17 cellular contexts compared by ENCODE assay signal in genomic region chr1:111602302-111602701, GRCh38. TPM values are rescaled to one million over a fixed set of nuclear protein-coding genes. Genes with fewer than 3 reads are reported as not detected.
DNase-seq lines count a peak whose midpoint lies in the region; ATAC-seq lines count a peak whose summit lies in the region.
"Had no signal": no experiment of that assay in that cellular context is flagged by ENCODE, and none has a peak within 500 bp of the region (broad histone marks: within the 10 kb centered on the region; RNA-seq: fewer than 3 reads in every experiment).

No MANE protein-coding gene starts in this region.

- intact Hi-C loops in right cardiac atrium (cut with DNase I): no loop called here
- intact Hi-C loops in cardiac septum (cut with DNase I): no loop called here

- H3K9me3 ChIP-seq in right cardiac atrium (ENCODE audit: control insufficient read depth, low read length): no peaks in the 10 kb centered on the region
- H3K9me3 ChIP-seq: adrenal gland, left ventricle myocardium inferior had no signal

- peak overlapping the region; percentile 90 for H3K27ac Mint-ChIP-seq in activated T-cell treated with anti-CD3 and anti-CD28 coated beads, Interleukin-2, amount 50 U/mL, for 72 hours
- peak overlapping the region; percentile 98 for H3K27ac Mint-ChIP-seq in activated T-helper 17 cell treated with anti-CD3 and anti-CD28 coated beads, Interleukin-2, amount 50 U/mL, for 72 hours
- peak overlapping the region; percentile 96 for H3K27ac Mint-ChIP-seq in stimulated activated effector memory CD8-positive, alpha-beta T cell treated with anti-CD3 and anti-CD28 coated beads, Interleukin-12 subunit alpha, Interleukin-12 subunit beta, amount 100 ng/mL, for 72 hours
- peak overlapping the region in 3 of 6 donors; percentile 78 to 96 (median 91) for H3K27ac Mint-ChIP-seq in immature natural killer cell
- H3K27ac Mint-ChIP-seq: progenitor cell of endocrine pancreas had no signal

- DNase-seq in activated T-cell treated with anti-CD3 and anti-CD28 coated beads, Interleukin-2, amount 50 U/mL, for 72 hours: no peak
- DNase-seq in activated T-cell treated with anti-CD3 and anti-CD28 coated beads for 4 hours: no peak
- peak; percentile 61 for DNase-seq in MV-4-11 (lab: John Stamatoyannopoulos, UW)
- no peak for DNase-seq in stimulated activated effector memory CD8-positive, alpha-beta T cell treated with anti-CD3 and anti-CD28 coated beads, Interleukin-12 subunit alpha, Interleukin-12 subunit beta, amount 100 ng/mL, for 72 hours (ENCODE audit: low spot score in 2 of 2)
- no peak for DNase-seq in right cardiac atrium
- no peak for DNase-seq in immature natural killer cell
- no peak for DNase-seq in cardiac septum (ENCODE audit: low spot score)
- DNase-seq: adrenal gland; central memory CD4-positive, alpha-beta T cell; foreskin keratinocyte; left ventricle myocardium inferior; NCI-H1417 treated with DMSO at 0.1 percent for 48 hours; NCI-H226; stimulated activated CD4-positive, alpha-beta T cell treated with anti-CD3 and anti-CD28 coated beads, Interleukin-12 subunit alpha, Interleukin-12 subunit beta, amount 100 ng/mL, for 4 hours; substantia nigra had no signal

- peaks cover 1% of the 10 kb centered on the region for H3K4me1 ChIP-seq in right cardiac atrium (ENCODE audit: control insufficient read depth, insufficient read depth, low read length)
- H3K4me1 ChIP-seq: adrenal gland had no signal

- no peak overlapping the region for H3K4me3 ChIP-seq in right cardiac atrium (ENCODE audit: low read length)
- H3K4me3 ChIP-seq: adrenal gland, left ventricle myocardium inferior had no signal

- H3K27me3 Mint-ChIP-seq in activated T-cell treated with anti-CD3 and anti-CD28 coated beads, Interleukin-2, amount 50 U/mL, for 72 hours (ENCODE audit: low read depth): no peaks in the 10 kb centered on the region
- H3K27me3 Mint-ChIP-seq in activated T-helper 17 cell treated with anti-CD3 and anti-CD28 coated beads, Interleukin-2, amount 50 U/mL, for 72 hours: no peaks in the 10 kb centered on the region
- peaks cover 0 to 4% (median 0%) of the 10 kb centered on the region in 3 donors for H3K27me3 Mint-ChIP-seq in immature natural killer cell (ENCODE audit: low read depth in 3 of 3)

- H3K4me1 Mint-ChIP-seq in activated T-cell treated with anti-CD3 and anti-CD28 coated beads, Interleukin-2, amount 50 U/mL, for 72 hours (ENCODE audit: low read depth): peaks cover 93% of the 10 kb centered on the region
- peaks cover 67% of the 10 kb centered on the region for H3K4me1 Mint-ChIP-seq in activated T-helper 17 cell treated with anti-CD3 and anti-CD28 coated beads, Interleukin-2, amount 50 U/mL, for 72 hours
- peaks cover 90% of the 10 kb centered on the region for H3K4me1 Mint-ChIP-seq in stimulated activated effector memory CD8-positive, alpha-beta T cell treated with anti-CD3 and anti-CD28 coated beads, Interleukin-12 subunit alpha, Interleukin-12 subunit beta, amount 100 ng/mL, for 72 hours
- peaks cover 76 to 92% of the 10 kb centered on the region in 2 donors for H3K4me1 Mint-ChIP-seq in immature natural killer cell

- peak overlapping the region; percentile 80 to 85 for H3K4me3 Mint-ChIP-seq in activated T-cell treated with anti-CD3 and anti-CD28 coated beads, Interleukin-2, amount 50 U/mL, for 72 hours
- H3K4me3 Mint-ChIP-seq in activated T-helper 17 cell treated with anti-CD3 and anti-CD28 coated beads, Interleukin-2, amount 50 U/mL, for 72 hours: peak overlapping the region; percentile 85
- H3K4me3 Mint-ChIP-seq in stimulated activated effector memory CD8-positive, alpha-beta T cell treated with anti-CD3 and anti-CD28 coated beads, Interleukin-12 subunit alpha, Interleukin-12 subunit beta, amount 100 ng/mL, for 72 hours: peak overlapping the region; percentile 74
- H3K4me3 Mint-ChIP-seq in immature natural killer cell: peak overlapping the region in 1 of 5 donors; percentile 38

- H3K9me3 Mint-ChIP-seq in activated T-cell treated with anti-CD3 and anti-CD28 coated beads, Interleukin-2, amount 50 U/mL, for 72 hours: peaks cover 2% of the 10 kb centered on the region in 2 donors
- peaks cover 5% of the 10 kb centered on the region for H3K9me3 Mint-ChIP-seq in activated T-helper 17 cell treated with anti-CD3 and anti-CD28 coated beads, Interleukin-2, amount 50 U/mL, for 72 hours
- H3K9me3 Mint-ChIP-seq in stimulated activated effector memory CD8-positive, alpha-beta T cell treated with anti-CD3 and anti-CD28 coated beads, Interleukin-12 subunit alpha, Interleukin-12 subunit beta, amount 100 ng/mL, for 72 hours: no peaks in the 10 kb centered on the region
- no peaks in the 10 kb centered on the region for H3K9me3 Mint-ChIP-seq in immature natural killer cell

- H3K27me3 ChIP-seq in right cardiac atrium (ENCODE audit: control insufficient read depth, insufficient read depth): no peaks in the 10 kb centered on the region
- H3K27me3 ChIP-seq: adrenal gland, foreskin keratinocyte had no signal

- no peak overlapping the region for H3K27ac ChIP-seq in right cardiac atrium (ENCODE audit: low read length)
- H3K27ac ChIP-seq: adrenal gland, foreskin keratinocyte, left ventricle myocardium inferior had no signal

- peaks cover 0 to 3% of the 10 kb centered on the region in 2 donors for H3K36me3 Mint-ChIP-seq in activated T-cell treated with anti-CD3 and anti-CD28 coated beads, Interleukin-2, amount 50 U/mL, for 72 hours (ENCODE audit: insufficient read depth in 2 of 2)
- peaks cover 11% of the 10 kb centered on the region for H3K36me3 Mint-ChIP-seq in activated T-helper 17 cell treated with anti-CD3 and anti-CD28 coated beads, Interleukin-2, amount 50 U/mL, for 72 hours (ENCODE audit: low read depth)
- H3K36me3 Mint-ChIP-seq in stimulated activated effector memory CD8-positive, alpha-beta T cell treated with anti-CD3 and anti-CD28 coated beads, Interleukin-12 subunit alpha, Interleukin-12 subunit beta, amount 100 ng/mL, for 72 hours: peaks cover 41% of the 10 kb centered on the region
- no peaks in the 10 kb centered on the region for H3K36me3 Mint-ChIP-seq in immature natural killer cell

- no peak for ATAC-seq in activated T-cell treated with anti-CD3 and anti-CD28 coated beads, Interleukin-2, amount 50 U/mL, for 72 hours (replicated peaks in 1 of 2)
- no peak for ATAC-seq in activated T-helper 17 cell treated with anti-CD3 and anti-CD28 coated beads, Interleukin-2, amount 50 U/mL, for 72 hours (replicated peaks)
- ATAC-seq in stimulated activated effector memory CD8-positive, alpha-beta T cell treated with anti-CD3 and anti-CD28 coated beads, Interleukin-12 subunit alpha, Interleukin-12 subunit beta, amount 100 ng/mL, for 72 hours: no peak
- no peak for ATAC-seq in right cardiac atrium
- ATAC-seq: foreskin keratinocyte had no signal

RNA-seq across cellular contexts. Expression of gene RAP1A, which starts 17.3 kb away (rescaled TPM):
- 100 to 1,000 TPM; 216 TPM for total RNA-seq in activated T-cell treated with anti-CD3 and anti-CD28 coated beads, Interleukin-2, amount 50 U/mL, for 72 hours
- 100 to 1,000 TPM; 155 to 209 TPM for total RNA-seq in activated T-helper 17 cell treated with anti-CD3 and anti-CD28 coated beads, Interleukin-2, amount 50 U/mL, for 72 hours
- 100 to 1,000 TPM; 104 to 128 (median 111) TPM for total RNA-seq in right cardiac atrium
- polyA plus RNA-seq in right cardiac atrium: 110 TPM
- polyA plus RNA-seq in immature natural killer cell: 10 to 100 TPM; 45.6 to 67.3 (median 61.1) TPM
- total RNA-seq in cardiac septum: 114 TPM
